ENCODE assay signal across 14 cellular contexts in genomic region chr14:63663428-63664142, GRCh38. TPM values are rescaled to one million over a fixed set of nuclear protein-coding genes. Genes with fewer than 3 reads are reported as not detected.
DNase-seq lines count a peak whose midpoint lies in the region; FAIRE-seq and TF ChIP-seq lines count a peak whose summit lies in the region.
"Had no signal": no experiment of that assay in that cellular context is flagged by ENCODE, and none has a peak within 500 bp of the region (broad histone marks: within the 10 kb centered on the region; RNA-seq: fewer than 3 reads in every experiment).

No MANE protein-coding gene starts in this region.

- H3K79me2 ChIP-seq in GM23248 (ENCODE audit: insufficient read depth) (no peaks in the 10 kb centered on the region), endothelial cell of umbilical vein (ENCODE audit: control insufficient read depth, insufficient read depth, low read length) (no peaks in the 10 kb centered on the region)

- no peak overlapping the region for H2AFZ ChIP-seq in GM23248
- no peak overlapping the region for H2AFZ ChIP-seq in endothelial cell of umbilical vein (ENCODE audit: low read depth, low read length)

- H3K4me2 ChIP-seq in GM23248 (ENCODE audit: unreplicated experiment) (no peak overlapping the region), endothelial cell of umbilical vein (ENCODE audit: insufficient read depth, low read length) (no peak overlapping the region)

- no peak overlapping the region for H3K27ac Mint-ChIP-seq in osteocyte (ENCODE audit: unreplicated experiment)
- H3K27ac Mint-ChIP-seq: activated T-cell treated with anti-CD3 and anti-CD28 coated beads, Interleukin-2, amount 50 U/mL, for 72 hours; dendritic cell treated with granulocyte-macrophage colony-stimulating factor and Interleukin-4, amounts not matched to agents 40 ng/mL and 50 ng/mL, for 4 days; H9; stimulated activated naive B cell treated with anti-CD40 and anti-IgM and Interleukin-4, amounts not matched to agents 10 μg/mL and 1 μg/mL and 100 μg/mL, for 72 hours had no signal

- no peak overlapping the region for H3K27ac ChIP-seq in GM23248
- H3K27ac ChIP-seq in endothelial cell of umbilical vein (ENCODE audit: insufficient read depth, low read depth, low read length): no peak overlapping the region
- H3K27ac ChIP-seq: sigmoid colon had no signal

- H3K9ac ChIP-seq in GM23248: no peak overlapping the region
- no peak overlapping the region for H3K9ac ChIP-seq in endothelial cell of umbilical vein (replicated peaks; ENCODE audit: extremely low read depth, insufficient read depth, low read length)

- H3K9me1 ChIP-seq in endothelial cell of umbilical vein (replicated peaks; ENCODE audit: control insufficient read depth, extremely low read depth, insufficient read depth, low read length): no peaks in the 10 kb centered on the region

- in situ Hi-C loops in GM23248 (cut with MboI): no loop called here

- H3K4me1 ChIP-seq in GM23248 (ENCODE audit: insufficient read depth) (no peaks in the 10 kb centered on the region), endothelial cell of umbilical vein (ENCODE audit: control insufficient read depth, extremely low read depth, insufficient read depth, low read length) (no peaks in the 10 kb centered on the region)
- H3K4me1 ChIP-seq: sigmoid colon had no signal

- no peaks in the 10 kb centered on the region for H3K27me3 ChIP-seq in GM23248 (replicated peaks; ENCODE audit: insufficient read depth)
- no peaks in the 10 kb centered on the region for H3K27me3 ChIP-seq in endothelial cell of umbilical vein (ENCODE audit: control insufficient read depth in 2 of 2, insufficient read depth in 2 of 2, low read length in 2 of 2)
- H3K27me3 ChIP-seq: sigmoid colon had no signal

- H3K36me3 ChIP-seq in GM23248 (ENCODE audit: low read depth) (no peaks in the 10 kb centered on the region), endothelial cell of umbilical vein (ENCODE audit: control insufficient read depth in 2 of 2, extremely low read depth in 1 of 2, insufficient read depth in 2 of 2, low read length in 2 of 2) (no peaks in the 10 kb centered on the region)
- H3K36me3 ChIP-seq: sigmoid colon had no signal

- CTCF ChIA-PET in endothelial cell of umbilical vein (lab: Charles Lee): interaction anchor here (0.6 to 0.9 kb wide), 2 partner anchors 13 to 323 kb away, joined by 3 read pairs; no protein-coding TSS in a partner anchor

- TF ChIP-seq POLR2A in NB4 (IDR thresholded peaks at IDR 0.05; ENCODE audit: extremely low read depth, insufficient read length) (no peak), endothelial cell of umbilical vein (IDR thresholded peaks at IDR 0.05; ENCODE audit: low read depth, low read length) (no peak)

- H3K9me3 Mint-ChIP-seq in osteocyte (ENCODE audit: unreplicated experiment): no peaks in the 10 kb centered on the region
- H3K9me3 Mint-ChIP-seq: activated T-cell treated with anti-CD3 and anti-CD28 coated beads, Interleukin-2, amount 50 U/mL, for 72 hours; CD4-positive, CD25-positive, alpha-beta regulatory T cell; dendritic cell treated with granulocyte-macrophage colony-stimulating factor and Interleukin-4, amounts not matched to agents 40 ng/mL and 50 ng/mL, for 4 days; H9; stimulated activated naive B cell treated with anti-CD40 and anti-IgM and Interleukin-4, amounts not matched to agents 10 μg/mL and 1 μg/mL and 100 μg/mL, for 72 hours had no signal

- no peaks in the 10 kb centered on the region for H3K9me2 ChIP-seq in GM23248 (ENCODE audit: insufficient read depth)

- no peak overlapping the region for H3K4me3 Mint-ChIP-seq in osteocyte (ENCODE audit: unreplicated experiment)
- H3K4me3 Mint-ChIP-seq: activated T-cell treated with anti-CD3 and anti-CD28 coated beads, Interleukin-2, amount 50 U/mL, for 72 hours; dendritic cell treated with granulocyte-macrophage colony-stimulating factor and Interleukin-4, amounts not matched to agents 40 ng/mL and 50 ng/mL, for 4 days; H9; stimulated activated naive B cell treated with anti-CD40 and anti-IgM and Interleukin-4, amounts not matched to agents 10 μg/mL and 1 μg/mL and 100 μg/mL, for 72 hours had no signal

- no peaks in the 10 kb centered on the region for H3K4me1 Mint-ChIP-seq in osteocyte (ENCODE audit: unreplicated experiment)
- H3K4me1 Mint-ChIP-seq: H9 had no signal

- H3K27me3 Mint-ChIP-seq in osteocyte (ENCODE audit: unreplicated experiment): no peaks in the 10 kb centered on the region
- H3K27me3 Mint-ChIP-seq: CD4-positive, CD25-positive, alpha-beta regulatory T cell; dendritic cell treated with granulocyte-macrophage colony-stimulating factor and Interleukin-4, amounts not matched to agents 40 ng/mL and 50 ng/mL, for 4 days; stimulated activated naive B cell treated with anti-CD40 and anti-IgM and Interleukin-4, amounts not matched to agents 10 μg/mL and 1 μg/mL and 100 μg/mL, for 72 hours had no signal

- DNase-seq in GM23248 (peak; percentile 17), NB4 (ENCODE audit: low read depth) (peak; percentile 5), endothelial cell of umbilical vein (ENCODE audit: low read depth, low spot score) (no peak), osteocyte (ENCODE audit: extremely low spot score, unreplicated experiment) (peak; percentile 77), KG1 (lab: John Stamatoyannopoulos, UW) (no peak), GDM1 (lab: John Stamatoyannopoulos, UW) (no peak), GM19238 (ENCODE audit: insufficient read length, low spot score) (no peak)
- DNase-seq: activated T-cell treated with anti-CD3 and anti-CD28 coated beads, Interleukin-2, amount 50 U/mL, for 72 hours; H9; sigmoid colon; stimulated activated CD4-positive, alpha-beta T cell treated with anti-CD3 and anti-CD28 coated beads, Interleukin-4, amount 100 ng/mL, for 4 hours; stimulated activated naive B cell treated with anti-CD40 and anti-IgM and Interleukin-4, amounts not matched to agents 10 μg/mL and 1 μg/mL and 100 μg/mL, for 72 hours had no signal

- no peak for TF ChIP-seq CTCF in NB4 (IDR thresholded peaks at IDR 0.05; ENCODE audit: low read depth, low read length)
- TF ChIP-seq CTCF in endothelial cell of umbilical vein (IDR thresholded peaks at IDR 0.05; ENCODE audit: extremely low read depth in 1 of 2, insufficient read depth in 1 of 2, low read depth in 1 of 2, low read length in 2 of 2): no peak
- TF ChIP-seq CTCF in osteocyte (IDR thresholded peaks at IDR 0.05): no peak

- dilution Hi-C loops in endothelial cell of umbilical vein (cut with MboI; ENCODE audit: extremely low pct_ligation_motif_present, low sequenced_read_pairs): no loop called here

- intact Hi-C loops in endothelial cell of umbilical vein (cut with micrococcal nuclease): no loop called here

- no peaks in the 10 kb centered on the region for H3K36me3 Mint-ChIP-seq in osteocyte (ENCODE audit: unreplicated experiment)

- BruUV-seq in endothelial cell of umbilical vein (replicated peaks; lab: Mats Ljungman, UMichigan): no TSS peak

- peak; percentile 64 for FAIRE-seq in endothelial cell of umbilical vein (lab: Jason Lieb, UNC)

- 89 to 90% methylated on average over 12 of the region's 12 CpGs for WGBS in GM23248 (ENCODE audit: low coverage in 1 of 2, low lambda C conversion rate in 2 of 2, missing lambda C conversion rate in 2 of 2), 2 experiments

- no peak overlapping the region for H3K4me3 ChIP-seq in GM23248
- no peak overlapping the region for H3K4me3 ChIP-seq in NB4 (ENCODE audit: low read depth, low read length)
- H3K4me3 ChIP-seq in endothelial cell of umbilical vein (replicated peaks in 1 of 3; ENCODE audit: insufficient read depth in 1 of 3, low read depth in 1 of 3, low read length in 3 of 3): no peak overlapping the region
- H3K4me3 ChIP-seq: sigmoid colon had no signal

- H4K20me1 ChIP-seq in GM23248 (ENCODE audit: insufficient read depth) (no peaks in the 10 kb centered on the region), endothelial cell of umbilical vein (replicated peaks; ENCODE audit: control insufficient read depth, extremely low read depth, insufficient read depth, low read length) (no peaks in the 10 kb centered on the region)

- H3K9me3 ChIP-seq in GM23248 (ENCODE audit: low read depth) (no peaks in the 10 kb centered on the region), endothelial cell of umbilical vein (replicated peaks; ENCODE audit: control insufficient read depth, insufficient read depth, low read length) (no peaks in the 10 kb centered on the region)
- H3K9me3 ChIP-seq: sigmoid colon had no signal

- H3F3A ChIP-seq in GM23248 (ENCODE audit: insufficient read depth): no peaks in the 10 kb centered on the region

- POLR2A ChIA-PET in endothelial cell of umbilical vein (lab: Charles Lee): no interaction called here

TF ChIP-seq in endothelial cell of umbilical vein, 7 proteins besides CTCF, POLR2A, EP300 and RAD21:
- TF ChIP-seq FOS (IDR thresholded peaks at IDR 0.05; ENCODE audit: borderline replicate concordance, insufficient read depth, low read length) (no peak), GATA2 (IDR thresholded peaks at IDR 0.05; ENCODE audit: insufficient read depth, insufficient read length, low read depth, low read length) (no peak), EZH2 (IDR thresholded peaks at IDR 0.05; ENCODE audit: borderline replicate concordance, low read depth, low read length, severe bottlenecking) (no peak), MAX (IDR thresholded peaks at IDR 0.05; ENCODE audit: insufficient read depth, insufficient read length) (no peak), POLR2AphosphoS5 (IDR thresholded peaks at IDR 0.05; ENCODE audit: insufficient read depth, low read depth, low read length) (no peak), JUN (IDR thresholded peaks at IDR 0.05; ENCODE audit: borderline replicate concordance, insufficient read depth, insufficient read length, low read depth) (no peak), MYC (IDR thresholded peaks at IDR 0.05; ENCODE audit: low read depth, low read length) (no peak)

RNA-seq across cellular contexts. Expression of gene WDR89, which starts 21.9 kb away (rescaled TPM):
- total RNA-seq in GM23248 (2014; rRNA removed; shearing (Covaris generic)): 5.9 and 6.9 TPM in 2 replicates
- 7.0 and 8.5 TPM in 2 replicates for polyA plus RNA-seq in GM23248 (2016; fragmentation: Nextera tagmentation; extraction: Ambion mirVana)
- total RNA-seq in endothelial cell of umbilical vein: 10.7 and 12.0 TPM in 2 replicates
- polyA plus RNA-seq in endothelial cell of umbilical vein: 2.4 and 3.5 TPM in 2 replicates
- polyA plus RNA-seq in endothelial cell of umbilical vein (2011; cell fraction: cytosol; rRNA removed): 3.9 and 4.0 TPM in 2 replicates
- polyA plus RNA-seq in endothelial cell of umbilical vein (2011; cell fraction: nucleus; rRNA removed): 2.7 and 4.1 TPM in 2 replicates
- polyA plus RNA-seq in endothelial cell of umbilical vein (2012): 7.5 and 10.5 TPM in 2 replicates
- 6.1 and 9.4 TPM in 2 replicates for polyA minus RNA-seq in endothelial cell of umbilical vein
- polyA minus RNA-seq in endothelial cell of umbilical vein (2011; cell fraction: cytosol; rRNA and poly(A)+ RNA removed): 7.8 TPM
- 3.1 and 4.6 TPM in 2 replicates for polyA minus RNA-seq in endothelial cell of umbilical vein (2011; cell fraction: nucleus; rRNA and poly(A)+ RNA removed)
- total RNA-seq in osteocyte: 8.8 and 9.2 TPM in 2 replicates

Comparison
In these comparisons a context has a peak if more than half of its experiments do, and no peak if none do; other contexts are left out.
1. DNase-seq: peak in GM23248 (single experiment), NB4 (single experiment) and osteocyte (single experiment); none in endothelial cell of umbilical vein (single experiment), KG1 (single experiment), GDM1 (single experiment) and GM19238 (single experiment).